ENCODE assay signal across 9 cellular contexts in the genomic region with DNA sequence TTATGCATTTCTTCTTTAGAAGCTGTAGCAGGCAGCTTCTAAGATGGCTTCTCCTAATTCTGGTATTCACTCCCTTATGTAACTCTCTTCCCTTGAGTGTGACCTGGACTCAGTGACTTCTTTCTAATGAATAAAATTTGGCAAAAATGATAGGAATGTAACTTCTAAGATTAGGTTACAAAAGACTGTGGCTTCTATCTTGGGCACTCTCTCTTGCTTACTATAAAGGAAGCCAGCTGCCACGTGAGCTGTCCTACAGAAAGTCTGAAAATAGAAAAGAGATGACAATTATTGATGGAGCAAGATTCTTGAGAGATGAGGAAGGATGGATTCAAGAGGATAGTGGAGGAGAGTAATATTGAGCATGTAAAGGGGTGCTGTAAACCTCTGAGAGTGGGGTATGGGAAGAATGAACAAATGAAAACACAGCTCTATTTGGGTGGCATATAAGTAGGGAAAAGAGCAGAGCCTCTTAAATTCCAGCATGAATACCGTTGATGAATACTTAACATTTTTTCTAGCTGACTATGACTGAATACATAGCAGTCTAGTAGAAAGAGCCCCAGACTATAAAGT. TPM values are rescaled to one million over a fixed set of nuclear protein-coding genes. Genes with fewer than 3 reads are reported as not detected.
A peak's percentile ranks its signal among the peaks of the same experiment; 100 is the strongest.
DNase-seq lines count a peak whose midpoint lies in the region; ATAC-seq and TF ChIP-seq lines count a peak whose summit lies in the region.
"Had no signal": no experiment of that assay in that cellular context is flagged by ENCODE, and none has a peak within 500 bp of the region (broad histone marks: within the 10 kb centered on the region; RNA-seq: fewer than 3 reads in every experiment).

No MANE protein-coding gene starts in this region.

- 50% methylated on average over 2 of the region's 2 CpGs for WGBS in suprapubic skin

- no peak for ATAC-seq in T-helper 17 cell
- no peak for ATAC-seq in HG03571 (IDR thresholded peaks at IDR 0.05; ENCODE audit: unreplicated experiment)
- ATAC-seq in HG03039 (IDR thresholded peaks at IDR 0.05; ENCODE audit: unreplicated experiment) = no peak
- ATAC-seq: activated naive CD8-positive, alpha-beta T cell treated with anti-CD3 and anti-CD28 coated beads, Interleukin-2, amount 50 U/mL, for 24 hours had no signal

- H3K4me1 ChIP-seq in subcutaneous abdominal adipose tissue (ENCODE audit: control insufficient read depth in 5 of 5, insufficient read depth in 5 of 5, low read length in 5 of 5) = peaks cover 3 to 28% (median 23%) of the 10 kb centered on the region in 5 donors
- H3K4me1 ChIP-seq in suprapubic skin = peaks cover 24% of the 10 kb centered on the region

- H3K4me3 Mint-ChIP-seq in T-helper 17 cell = no peak overlapping the region
- H3K4me3 Mint-ChIP-seq: activated naive CD8-positive, alpha-beta T cell treated with anti-CD3 and anti-CD28 coated beads, Interleukin-2, amount 50 U/mL, for 24 hours had no signal

- H3K36me3 Mint-ChIP-seq in T-helper 17 cell (ENCODE audit: low read depth) = peaks cover 7% of the 10 kb centered on the region

- peaks cover 3 to 10% (median 9%) of the 10 kb centered on the region in 5 donors for H3K36me3 ChIP-seq in subcutaneous abdominal adipose tissue (ENCODE audit: control insufficient read depth in 5 of 5, insufficient read depth in 5 of 5, low read length in 5 of 5)
- peaks cover 3% of the 10 kb centered on the region for H3K36me3 ChIP-seq in suprapubic skin

- no peaks in the 10 kb centered on the region for H3K27me3 Mint-ChIP-seq in T-helper 17 cell
- H3K27me3 Mint-ChIP-seq: activated naive CD8-positive, alpha-beta T cell treated with anti-CD3 and anti-CD28 coated beads, Interleukin-2, amount 50 U/mL, for 24 hours had no signal

- H3K27ac ChIP-seq in subcutaneous abdominal adipose tissue (ENCODE audit: low read depth, low read length) (peak overlapping the region; percentile 64), suprapubic skin (no peak overlapping the region)

- TF ChIP-seq CTCF in suprapubic skin (IDR thresholded peaks at IDR 0.05) = no peak

- H3K9me3 ChIP-seq in T-helper 17 cell (ENCODE audit: control insufficient read depth, low read length, poor library complexity, severe bottlenecking) = no peaks in the 10 kb centered on the region
- H3K9me3 ChIP-seq in subcutaneous abdominal adipose tissue (ENCODE audit: control insufficient read depth in 5 of 5, low read length in 5 of 5) = no peaks in the 10 kb centered on the region
- H3K9me3 ChIP-seq in suprapubic skin = no peaks in the 10 kb centered on the region

- H3K27me3 ChIP-seq in subcutaneous abdominal adipose tissue (ENCODE audit: control insufficient read depth in 5 of 5, insufficient read depth in 4 of 5, low read length in 5 of 5) (no peaks in the 10 kb centered on the region), suprapubic skin (no peaks in the 10 kb centered on the region)

- TF ChIP-seq EP300 in suprapubic skin (IDR thresholded peaks at IDR 0.05) = no peak

- H3K27ac Mint-ChIP-seq in T-helper 17 cell = peak overlapping the region; percentile 53
- H3K27ac Mint-ChIP-seq: activated naive CD8-positive, alpha-beta T cell treated with anti-CD3 and anti-CD28 coated beads, Interleukin-2, amount 50 U/mL, for 24 hours had no signal

- H3K4me3 ChIP-seq in subcutaneous abdominal adipose tissue (ENCODE audit: low read depth in 1 of 5, low read length in 5 of 5) (no peak overlapping the region), suprapubic skin (no peak overlapping the region)

- H3K9ac ChIP-seq in subcutaneous abdominal adipose tissue (ENCODE audit: low read length in 5 of 5) = peak overlapping the region in 1 of 5 donors; percentile 18

- no peak for TF ChIP-seq POLR2A in suprapubic skin (IDR thresholded peaks at IDR 0.05)

- H3K4me1 Mint-ChIP-seq in T-helper 17 cell = peaks cover 32% of the 10 kb centered on the region

- DNase-seq in H4 (ENCODE audit: low spot score) (peak; percentile 37), T-helper 17 cell (no peak), glomerular visceral epithelial cell (ENCODE audit: extremely low spot score) (peak; percentile 67), suprapubic skin (ENCODE audit: low spot score in 2 of 2) (no peak), NCI-H2227 (lab: John Stamatoyannopoulos, UW; ENCODE audit: unreplicated experiment) (no peak)
- DNase-seq: activated naive CD8-positive, alpha-beta T cell treated with anti-CD3 and anti-CD28 coated beads, Interleukin-2, amount 50 U/mL, for 24 hours had no signal

RNA-seq across cellular contexts. Expression of a gene that starts 5.5 kb away (rescaled TPM):
- 80.7 and 88.1 TPM in 2 replicates for total RNA-seq in H4 (2014; rRNA removed; shearing (Covaris generic))
- 10 to 100 TPM; 19.6 to 21.4 TPM for total RNA-seq in T-helper 17 cell
- total RNA-seq in suprapubic skin = 10 to 100 TPM; 14.8 to 24.7 (median 21.3) TPM

RNA-seq across cellular contexts. Expression of a gene that starts 19.5 kb away (rescaled TPM):
- total RNA-seq in H4 (2014; rRNA removed; shearing (Covaris generic)) = 0.64 and 1.9 TPM in 2 replicates
- under 1 TPM; 0.26 to 0.40 TPM for total RNA-seq in T-helper 17 cell
- total RNA-seq in suprapubic skin = under 1 TPM in 3 of 4 donors, not detected in 1; 0.16 to 0.70 (median 0.17) TPM

Comparison
In these comparisons a context has a peak if more than half of its experiments do, and no peak if none do; other contexts are left out.
1. DNase-seq: peak in H4 (single experiment) and glomerular visceral epithelial cell (single experiment); none in T-helper 17 cell (0 of 3), suprapubic skin (0 of 2) and NCI-H2227 (single experiment).